ENCODE assay signal across 16 cellular contexts in the genomic region with DNA sequence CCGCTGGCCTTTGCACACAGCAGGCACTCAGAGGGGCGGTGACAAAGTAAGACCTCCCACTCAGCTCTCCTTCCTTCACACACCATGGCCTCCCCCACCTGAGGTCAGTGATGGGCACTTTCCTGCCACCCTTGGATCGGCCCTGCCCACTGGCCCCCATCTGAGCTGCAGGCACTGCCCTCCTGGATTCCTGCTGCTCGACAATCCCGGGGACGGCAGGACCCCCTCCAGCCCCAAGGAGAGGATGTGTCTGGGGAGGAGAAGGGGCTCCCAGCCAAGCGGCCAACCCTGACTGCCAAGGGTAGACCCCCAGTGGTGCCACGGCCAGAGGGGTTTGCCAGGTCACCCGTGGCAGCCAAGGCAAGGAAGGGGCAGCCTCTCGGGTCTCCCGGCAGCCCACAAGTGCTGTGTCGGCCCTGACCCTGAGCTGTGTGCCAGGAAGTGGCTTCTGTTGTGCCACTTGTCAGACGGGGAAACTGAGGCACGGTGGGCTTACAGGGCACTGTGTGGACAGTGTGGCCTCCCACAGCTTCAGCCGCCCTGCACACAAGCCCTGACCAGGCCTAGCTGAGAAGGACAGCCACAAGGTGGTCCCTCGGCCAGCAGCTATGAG. TPM values are rescaled to one million over a fixed set of nuclear protein-coding genes. Genes with fewer than 3 reads are reported as not detected.
A peak's percentile ranks its signal among the peaks of the same experiment; 100 is the strongest.
DNase-seq lines count a peak whose midpoint lies in the region; TF ChIP-seq lines count a peak whose summit lies in the region.
"Had no signal": no experiment of that assay in that cellular context is flagged by ENCODE, and none has a peak within 500 bp of the region (broad histone marks: within the 10 kb centered on the region; RNA-seq: fewer than 3 reads in every experiment).

No MANE protein-coding gene starts in this region.

- H3K9me3 ChIP-seq in esophagus squamous epithelium: no peaks in the 10 kb centered on the region
- no peaks in the 10 kb centered on the region for H3K9me3 ChIP-seq in thyroid gland
- H3K9me3 ChIP-seq: pancreas had no signal

- H3K27me3 ChIP-seq in esophagus squamous epithelium (no peaks in the 10 kb centered on the region), thyroid gland (no peaks in the 10 kb centered on the region)
- H3K27me3 ChIP-seq: pancreas had no signal

- TF ChIP-seq POLR2A in esophagus squamous epithelium (IDR thresholded peaks at IDR 0.05) (no peak), thyroid gland (IDR thresholded peaks at IDR 0.05) (no peak)

- no peak overlapping the region for H3K27ac Mint-ChIP-seq in activated T-helper 1 cell treated with anti-CD3 and anti-CD28 coated beads, Interleukin-12 subunit alpha, Interleukin-12 subunit beta, Interleukin-2, Interleukin-4 antibody, amounts not matched to agents 30 ng/mL and 10 ng/mL and 1 ng/mL, durations not matched to agents 14 hours and 24 hours and 36 hours
- H3K27ac Mint-ChIP-seq: activated CD4-positive, alpha-beta T cell treated with anti-CD3 and anti-CD28 coated beads, Interleukin-2, amount 10 ng/mL, durations not matched to agents 24 days and 14 days; naive thymus-derived CD8-positive, alpha-beta T cell had no signal

- H3K27ac ChIP-seq in esophagus squamous epithelium (peak overlapping the region in 3 of 4 donors; percentile 59 to 86 (median 78)), thyroid gland (peak overlapping the region in 2 of 3 donors; percentile 11 to 72)
- H3K27ac ChIP-seq: HL-60 had no signal

- intact Hi-C loops in esophagus squamous epithelium (cut with DNase I): no loop called here
- intact Hi-C loops in thyroid gland (cut with DNase I): no loop called here
- intact Hi-C loops in activated T-helper 1 cell treated with anti-CD3 and anti-CD28 coated beads, Interleukin-12 subunit alpha, Interleukin-12 subunit beta, Interleukin-2, Interleukin-4 antibody, amounts not matched to agents 30 ng/mL and 10 ng/mL and 1 ng/mL, durations not matched to agents 14 hours and 24 hours and 36 hours (cut with micrococcal nuclease): no loop called here

- H3K4me1 ChIP-seq in esophagus squamous epithelium (peaks cover 24 to 100% (median 50%) of the 10 kb centered on the region in 3 donors), thyroid gland (peaks cover 69 to 98% of the 10 kb centered on the region in 2 donors)
- H3K4me1 ChIP-seq: pancreas had no signal

- DNase-seq in LNCaP clone FGC (ENCODE audit: low read depth): no peak
- no peak for DNase-seq in esophagus squamous epithelium (lab: John Stamatoyannopoulos, UW)
- no peak for DNase-seq in thyroid gland
- no peak for DNase-seq in activated T-helper 1 cell treated with anti-CD3 and anti-CD28 coated beads, Interleukin-12 subunit alpha, Interleukin-12 subunit beta, Interleukin-2, Interleukin-4 antibody, amounts not matched to agents 30 ng/mL and 10 ng/mL and 1 ng/mL, durations not matched to agents 14 hours and 24 hours and 36 hours (ENCODE audit: low spot score)
- no peak for DNase-seq in NCI-H1694 (lab: John Stamatoyannopoulos, UW)
- no peak for DNase-seq in HuH-7 (ENCODE audit: low spot score)
- DNase-seq: activated CD4-positive, alpha-beta T cell treated with anti-CD3 and anti-CD28 coated beads, Interleukin-2, amount 10 ng/mL, durations not matched to agents 24 days and 14 days; activated CD8-positive, alpha-beta memory T cell treated with anti-CD3 and anti-CD28 coated beads, Interleukin-2, amount 50 U/mL, for 48 hours; activated gamma-delta T cell treated with Interleukin-2 at 50 U/mL for 16 hours; AML-193; mammary epithelial cell; naive thymus-derived CD8-positive, alpha-beta T cell; NCI-H2081; pancreas; SW 1271 had no signal

- H3K4me3 Mint-ChIP-seq in activated T-helper 1 cell treated with anti-CD3 and anti-CD28 coated beads, Interleukin-12 subunit alpha, Interleukin-12 subunit beta, Interleukin-2, Interleukin-4 antibody, amounts not matched to agents 30 ng/mL and 10 ng/mL and 1 ng/mL, durations not matched to agents 14 hours and 24 hours and 36 hours: no peak overlapping the region
- H3K4me3 Mint-ChIP-seq: activated CD4-positive, alpha-beta T cell treated with anti-CD3 and anti-CD28 coated beads, Interleukin-2, amount 10 ng/mL, durations not matched to agents 24 days and 14 days; naive thymus-derived CD8-positive, alpha-beta T cell had no signal

- H3K9me3 Mint-ChIP-seq in activated T-helper 1 cell treated with anti-CD3 and anti-CD28 coated beads, Interleukin-12 subunit alpha, Interleukin-12 subunit beta, Interleukin-2, Interleukin-4 antibody, amounts not matched to agents 30 ng/mL and 10 ng/mL and 1 ng/mL, durations not matched to agents 14 hours and 24 hours and 36 hours: no peaks in the 10 kb centered on the region
- H3K9me3 Mint-ChIP-seq: activated CD4-positive, alpha-beta T cell treated with anti-CD3 and anti-CD28 coated beads, Interleukin-2, amount 10 ng/mL, durations not matched to agents 24 days and 14 days; naive thymus-derived CD8-positive, alpha-beta T cell had no signal

- no peaks in the 10 kb centered on the region for H3K27me3 Mint-ChIP-seq in activated T-helper 1 cell treated with anti-CD3 and anti-CD28 coated beads, Interleukin-12 subunit alpha, Interleukin-12 subunit beta, Interleukin-2, Interleukin-4 antibody, amounts not matched to agents 30 ng/mL and 10 ng/mL and 1 ng/mL, durations not matched to agents 14 hours and 24 hours and 36 hours (ENCODE audit: insufficient read depth)
- H3K27me3 Mint-ChIP-seq: activated CD4-positive, alpha-beta T cell treated with anti-CD3 and anti-CD28 coated beads, Interleukin-2, amount 10 ng/mL, durations not matched to agents 24 days and 14 days; naive thymus-derived CD8-positive, alpha-beta T cell had no signal

- H3K36me3 ChIP-seq in esophagus squamous epithelium (peaks cover 0 to 45% (median 0%) of the 10 kb centered on the region in 3 donors), thyroid gland (no peaks in the 10 kb centered on the region)
- H3K36me3 ChIP-seq: pancreas had no signal

- H3K4me3 ChIP-seq in LNCaP clone FGC (ENCODE audit: low read depth, low read length) (peak overlapping the region; percentile 17; the same call in 1 of the 2 replicates), esophagus squamous epithelium (no peak overlapping the region), thyroid gland (replicated peaks in 1 of 3) (no peak overlapping the region)
- H3K4me3 ChIP-seq: pancreas had no signal

- peaks cover 4% of the 10 kb centered on the region for H3K36me3 Mint-ChIP-seq in activated T-helper 1 cell treated with anti-CD3 and anti-CD28 coated beads, Interleukin-12 subunit alpha, Interleukin-12 subunit beta, Interleukin-2, Interleukin-4 antibody, amounts not matched to agents 30 ng/mL and 10 ng/mL and 1 ng/mL, durations not matched to agents 14 hours and 24 hours and 36 hours (ENCODE audit: low read depth)

- TF ChIP-seq CTCF in LNCaP clone FGC (IDR thresholded peaks at IDR 0.05; ENCODE audit: control insufficient read depth, extremely low read depth, insufficient read depth): no peak
- no peak for TF ChIP-seq CTCF in esophagus squamous epithelium (IDR thresholded peaks at IDR 0.05)
- TF ChIP-seq CTCF in thyroid gland (IDR thresholded peaks at IDR 0.05): no peak

- 0 to 96% methylated on average over 1 to 4 of the region's 16 CpGs for WGBS in esophagus squamous epithelium, 2 donors
- WGBS in thyroid gland, 2 donors: 63 to 90% methylated on average over 6 to 7 of the region's 16 CpGs

- H3K4me1 Mint-ChIP-seq in activated T-helper 1 cell treated with anti-CD3 and anti-CD28 coated beads, Interleukin-12 subunit alpha, Interleukin-12 subunit beta, Interleukin-2, Interleukin-4 antibody, amounts not matched to agents 30 ng/mL and 10 ng/mL and 1 ng/mL, durations not matched to agents 14 hours and 24 hours and 36 hours (ENCODE audit: low read depth): peaks cover 25% of the 10 kb centered on the region

RNA-seq across cellular contexts. Expression of gene PIEZO1, which starts 22.7 kb away (rescaled TPM):
- total RNA-seq in esophagus squamous epithelium (100 to 1,000 TPM in 2 of 4 donors, 10 to 100 TPM in 2; 46.0 to 131 (median 103) TPM), thyroid gland (100 to 1,000 TPM in 3 of 4 donors, 10 to 100 TPM in 1; 81.2 to 145 (median 113) TPM)
- 214 and 217 TPM in 2 replicates for total RNA-seq in activated T-helper 1 cell treated with anti-CD3 and anti-CD28 coated beads, Interleukin-12 subunit alpha, Interleukin-12 subunit beta, Interleukin-2, Interleukin-4 antibody, amounts not matched to agents 30 ng/mL and 10 ng/mL and 1 ng/mL, durations not matched to agents 14 hours and 24 hours and 36 hours

RNA-seq across cellular contexts. Expression of gene CDT1, which starts 41.2 kb away (rescaled TPM):
- total RNA-seq in esophagus squamous epithelium (10 to 100 TPM in 3 of 4 donors, 1 to 10 TPM in 1; 7.7 to 20.7 (median 11.2) TPM), thyroid gland (1 to 10 TPM in 2 of 4 donors, under 1 TPM in 2; 0.33 to 1.8 (median 0.99) TPM)
- 95.4 and 97.3 TPM in 2 replicates for total RNA-seq in activated T-helper 1 cell treated with anti-CD3 and anti-CD28 coated beads, Interleukin-12 subunit alpha, Interleukin-12 subunit beta, Interleukin-2, Interleukin-4 antibody, amounts not matched to agents 30 ng/mL and 10 ng/mL and 1 ng/mL, durations not matched to agents 14 hours and 24 hours and 36 hours

RNA-seq across cellular contexts. Expression of gene APRT, which starts 49.4 kb away (rescaled TPM):
- total RNA-seq in esophagus squamous epithelium: 100 to 1,000 TPM; 186 to 314 (median 250) TPM
- total RNA-seq in thyroid gland: 100 to 1,000 TPM in 3 of 4 donors, 10 to 100 TPM in 1; 88.9 to 182 (median 118) TPM
- 301 and 303 TPM in 2 replicates for total RNA-seq in activated T-helper 1 cell treated with anti-CD3 and anti-CD28 coated beads, Interleukin-12 subunit alpha, Interleukin-12 subunit beta, Interleukin-2, Interleukin-4 antibody, amounts not matched to agents 30 ng/mL and 10 ng/mL and 1 ng/mL, durations not matched to agents 14 hours and 24 hours and 36 hours

RNA-seq across cellular contexts. Expression of gene CTU2, which starts 56.1 kb away (rescaled TPM):
- total RNA-seq in esophagus squamous epithelium (10 to 100 TPM in 1 of 4 donors, 1 to 10 TPM in 3; 4.4 to 13.2 (median 6.3) TPM), thyroid gland (10 to 100 TPM in 2 of 4 donors, 1 to 10 TPM in 2; 7.7 to 21.2 (median 13.6) TPM)
- 66.3 and 74.7 TPM in 2 replicates for total RNA-seq in activated T-helper 1 cell treated with anti-CD3 and anti-CD28 coated beads, Interleukin-12 subunit alpha, Interleukin-12 subunit beta, Interleukin-2, Interleukin-4 antibody, amounts not matched to agents 30 ng/mL and 10 ng/mL and 1 ng/mL, durations not matched to agents 14 hours and 24 hours and 36 hours

RNA-seq across cellular contexts. Expression of gene RNF166, which starts 56.2 kb away (rescaled TPM):
- total RNA-seq in esophagus squamous epithelium (10 to 100 TPM in 2 of 4 donors, 1 to 10 TPM in 2; 7.1 to 16.8 (median 9.6) TPM), thyroid gland (10 to 100 TPM; 12.5 to 26.8 (median 19.1) TPM)
- total RNA-seq in activated T-helper 1 cell treated with anti-CD3 and anti-CD28 coated beads, Interleukin-12 subunit alpha, Interleukin-12 subunit beta, Interleukin-2, Interleukin-4 antibody, amounts not matched to agents 30 ng/mL and 10 ng/mL and 1 ng/mL, durations not matched to agents 14 hours and 24 hours and 36 hours: 42.4 and 45.0 TPM in 2 replicates
